ENCODE assay signal across 8 cellular contexts in genomic region chr7:70693690-70694356, GRCh38.
DNase-seq lines count a peak whose midpoint lies in the region; ATAC-seq and TF ChIP-seq lines count a peak whose summit lies in the region.

No MANE protein-coding gene starts in this region.

- peaks cover 4% of the 10 kb centered on the region for H3K4me1 ChIP-seq in IMR-90 (ENCODE audit: control insufficient read depth, insufficient read depth, low read length)
- H3K4me1 ChIP-seq in SJSA1 (replicated peaks): peaks cover 15% of the 10 kb centered on the region
- peaks cover 3 to 36% of the 10 kb centered on the region in 2 donors for H3K4me1 ChIP-seq in gastrocnemius medialis

- 0 out of 2 replicates have a peak overlapping the region, but pooled peaks have one; percentile 12 for H3K4ac ChIP-seq in IMR-90 (ENCODE audit: low read depth, low read length)

- H3K79me1 ChIP-seq in IMR-90 (ENCODE audit: low read depth in 1 of 2, low read length in 2 of 2): peaks cover 0 to 6% of the 10 kb centered on the region in 2 experiments; a peak in 1 of 4 replicates

- H4K8ac ChIP-seq in IMR-90 (ENCODE audit: low read depth in 2 of 2, low read length in 2 of 2): no peak overlapping the region

- no peak overlapping the region for H2BK120ac ChIP-seq in IMR-90 (ENCODE audit: low read depth, low read length)

- H3K36me3 ChIP-seq in IMR-90 (ENCODE audit: control insufficient read depth, insufficient read depth, low read length) (no peaks in the 10 kb centered on the region), SJSA1 (no peaks in the 10 kb centered on the region), gastrocnemius medialis (no peaks in the 10 kb centered on the region)

- no peak overlapping the region; the same call in 1 of the 2 replicates for H3K27ac ChIP-seq in IMR-90 (ENCODE audit: insufficient read depth, low read length)
- no peak overlapping the region for H3K27ac ChIP-seq in SJSA1
- H3K27ac ChIP-seq in angular gyrus (ENCODE audit: low read depth, low read length): peak overlapping the region; percentile 30
- H3K27ac ChIP-seq in gastrocnemius medialis: peak overlapping the region; percentile 80 to 93 (median 86)

- H3K4me3 ChIP-seq in IMR-90 (ENCODE audit: insufficient read depth, low read depth, low read length) (peak overlapping the region; percentile 90), SJSA1 (peak overlapping the region; percentile 33), gastrocnemius medialis (peak overlapping the region; percentile 59 to 95 (median 72))

- peak overlapping the region; percentile 16; the same call in 1 of the 2 replicates for H3K4me2 ChIP-seq in IMR-90 (ENCODE audit: low read depth, low read length)

- no peaks in the 10 kb centered on the region for H4K20me1 ChIP-seq in IMR-90 (ENCODE audit: insufficient read depth, low read length)

- H4K91ac ChIP-seq in IMR-90 (ENCODE audit: insufficient read depth, low read depth, low read length): no peak overlapping the region

- no TSS peak for BruUV-seq in IMR-90 (replicated peaks; lab: Mats Ljungman, UMichigan)

- DNase-seq in COLO668 (lab: John Stamatoyannopoulos, UW; ENCODE audit: unreplicated experiment): peak; percentile 75
- DNase-seq in IMR-90: peak; percentile 44
- DNase-seq in SJSA1 (ENCODE audit: low read depth in 1 of 2, low spot score in 2 of 2): no peak
- peak; percentile 41 to 71 for DNase-seq in hippocampal formation (lab: John Stamatoyannopoulos, UW)
- peak; percentile 62 to 87 for DNase-seq in gastrocnemius medialis

- no peak overlapping the region for H2BK20ac ChIP-seq in IMR-90 (ENCODE audit: low read depth, low read length)

- H4K5ac ChIP-seq in IMR-90 (ENCODE audit: low read depth, low read length): no peak overlapping the region

- H3K9me1 ChIP-seq in IMR-90 (ENCODE audit: insufficient read depth, low read length): peaks cover 2% of the 10 kb centered on the region; the same call in 1 of the 2 replicates

- no peak overlapping the region for H2AK9ac ChIP-seq in IMR-90 (replicated peaks; ENCODE audit: low read depth, low read length, poor library complexity)

- in situ Hi-C loops in IMR-90 (cut with MboI; ENCODE audit: low sequenced_read_pairs): no loop called here
- in situ Hi-C loops in gastrocnemius medialis (cut with MboI; ENCODE audit: low sequenced_read_pairs in 4 of 4): loop anchor here in 1 of 4 donors (25.0 kb wide), 1 partner anchor 632 kb away; no protein-coding TSS in a partner anchor

- H2AK5ac ChIP-seq in IMR-90 (ENCODE audit: low read depth, low read length): no peak overlapping the region

- TF ChIP-seq RAD21 in IMR-90 (IDR thresholded peaks at IDR 0.05; ENCODE audit: low read length): no peak

- CTCF ChIA-PET in IMR-90 (lab: Yijun Ruan, JAX): no interaction called here

- peak overlapping the region; percentile 90 for H2AFZ ChIP-seq in IMR-90 (replicated peaks; ENCODE audit: low read length, poor library complexity)

- intact Hi-C loops in IMR-90 (cut with micrococcal nuclease): loop anchor here (2.0 to 10.0 kb wide), 2 partner anchors 53 to 1099 kb away; partner anchors contain the start of gene AUTS2
- intact Hi-C loops in gastrocnemius medialis (cut with DNase I; ENCODE audit: low total_unique reads): loop anchor here (1.0 to 10.0 kb wide), 3 partner anchors 37 to 539 kb away; no protein-coding TSS in a partner anchor

- POLR2A ChIA-PET in IMR-90 (lab: Charles Lee; ENCODE audit: unreplicated experiment): interaction anchor here (0.6 kb wide), 1 partner anchor 386 kb away, joined by 6 read pairs; no protein-coding TSS in a partner anchor

- no peak overlapping the region for H2BK15ac ChIP-seq in IMR-90 (ENCODE audit: low read depth, low read length)

- H3K18ac ChIP-seq in IMR-90 (ENCODE audit: low read depth, low read length): no peak overlapping the region

- H3K14ac ChIP-seq in IMR-90 (replicated peaks; ENCODE audit: low read depth, low read length): no peak overlapping the region

- H3K9me3 ChIP-seq in IMR-90 (ENCODE audit: control insufficient read depth, insufficient read depth, low read length): no peaks in the 10 kb centered on the region
- H3K9me3 ChIP-seq in SJSA1 (replicated peaks): no peaks in the 10 kb centered on the region
- H3K9me3 ChIP-seq in gastrocnemius medialis: no peaks in the 10 kb centered on the region

- TF ChIP-seq POLR2A in IMR-90 (IDR thresholded peaks at IDR 0.05; ENCODE audit: low read depth, low read length): no peak
- TF ChIP-seq POLR2A in gastrocnemius medialis (IDR thresholded peaks at IDR 0.05): peak; percentile 92 to 96

- no peak overlapping the region for H3K56ac ChIP-seq in IMR-90 (ENCODE audit: extremely low read depth, insufficient read depth, low read length)

- dilution Hi-C loops in IMR-90 (cut with HindIII; ENCODE audit: low sequenced_read_pairs, unreplicated experiment): no loop called here

- H3K27me3 ChIP-seq in IMR-90 (ENCODE audit: control insufficient read depth, insufficient read depth, low read length) (no peaks in the 10 kb centered on the region; the same call in 1 of the 2 replicates), SJSA1 (replicated peaks) (peaks cover 38% of the 10 kb centered on the region), gastrocnemius medialis (no peaks in the 10 kb centered on the region)

- H3K23ac ChIP-seq in IMR-90 (ENCODE audit: low read depth, low read length): no peak overlapping the region

- H3K9ac ChIP-seq in IMR-90 (ENCODE audit: low read depth, low read length): no peak overlapping the region

- ATAC-seq in GM19467 (IDR thresholded peaks at IDR 0.05; ENCODE audit: unreplicated experiment) (peak; percentile 58), IMR-90 (ENCODE audit: low read depth) (peak; percentile 76), gastrocnemius medialis (peak; percentile 74 to 75), HG03457 (IDR thresholded peaks at IDR 0.05; ENCODE audit: unreplicated experiment) (no peak)

- no peak overlapping the region for H2BK5ac ChIP-seq in IMR-90 (ENCODE audit: low read depth, low read length, poor library complexity, severe bottlenecking)

- 1% methylated on average over 59 of the region's 91 CpGs; no CpG with 5 or more reads in 1 of the 2 experiments for WGBS in IMR-90 (ENCODE audit: extremely low coverage in 2 of 2, insufficient read length in 1 of 2), 2 experiments

- TF ChIP-seq CTCF in IMR-90 (conservative IDR thresholded peaks at IDR 0.05; ENCODE audit: low read depth, low read length) (no peak), gastrocnemius medialis (IDR thresholded peaks at IDR 0.05 in 4 of 5, conservative IDR thresholded peaks at IDR 0.05 in 1 of 5) (peak in 2 of 5 experiments; percentile 31 to 41)

TF ChIP-seq in IMR-90, 13 proteins besides CTCF, POLR2A, EP300 and RAD21:
- TF ChIP-seq MAFK (IDR thresholded peaks at IDR 0.05; ENCODE audit: low read depth, low read length) (no peak), USF2 (IDR thresholded peaks at IDR 0.05; ENCODE audit: low read depth, low read length) (no peak), RFX5 (IDR thresholded peaks at IDR 0.05; ENCODE audit: low read depth, low read length) (no peak), MXI1 (IDR thresholded peaks at IDR 0.05; ENCODE audit: borderline replicate concordance, low read depth, low read length) (no peak), NFE2L2 (IDR thresholded peaks at IDR 0.05; ENCODE audit: low read depth, low read length) (no peak), MAZ (IDR thresholded peaks at IDR 0.05; ENCODE audit: borderline replicate concordance, low read depth, low read length) (no peak), RCOR1 (IDR thresholded peaks at IDR 0.05; ENCODE audit: insufficient replicate concordance, low read length) (no peak), CEBPB (IDR thresholded peaks at IDR 0.05; ENCODE audit: low read depth, low read length) (peak; percentile 86), FOS (IDR thresholded peaks at IDR 0.05; ENCODE audit: low read depth, low read length) (no peak)

Comparison
In these comparisons a context has a peak if more than half of its experiments do, and no peak if none do; other contexts are left out.
1. DNase-seq: peak in COLO668 (single experiment), IMR-90 (single experiment), hippocampal formation (2 of 2) and gastrocnemius medialis (2 of 2); none in SJSA1 (0 of 2).
2. H3K27ac ChIP-seq: peak in angular gyrus (single experiment) and gastrocnemius medialis (4 of 4); none in IMR-90 (single experiment) and SJSA1 (single experiment).
3. H3K4me3 ChIP-seq: peak in every context shown above with its lines; median percentile 90 in IMR-90; 72 in gastrocnemius medialis; 33 in SJSA1.